ENCODE assay signal across 10 cellular contexts in genomic region chr9:70600479-70600878, GRCh38.
DNase-seq lines count a peak whose midpoint lies in the region; ATAC-seq and TF ChIP-seq lines count a peak whose summit lies in the region.
"Had no signal": no experiment of that assay in that cellular context is flagged by ENCODE, and none has a peak within 500 bp of the region (broad histone marks: within the 10 kb centered on the region; RNA-seq: fewer than 3 reads in every experiment).

No MANE protein-coding gene starts in this region.

- ATAC-seq in SK-N-SH treated with all-trans-retinoic acid at 6 μM for 48 hours (no peak), upper lobe of right lung (no peak)
- no peak for ATAC-seq in activated CD4-positive, CD25-positive, alpha-beta regulatory T cell treated with anti-CD3 and anti-CD28 coated beads, Interleukin-2, amount 50 U/mL, for 24 hours

- no peaks in the 10 kb centered on the region for H3K36me3 ChIP-seq in SK-N-SH (replicated peaks in 1 of 2; ENCODE audit: control insufficient read depth in 1 of 2, insufficient read depth in 2 of 2, low read length in 1 of 2)
- no peaks in the 10 kb centered on the region for H3K36me3 ChIP-seq in endodermal cell (ENCODE audit: control insufficient read depth, insufficient read depth, low read length)
- no peaks in the 10 kb centered on the region for H3K36me3 ChIP-seq in mucosa of rectum (ENCODE audit: control insufficient read depth in 2 of 2, insufficient read depth in 2 of 2, low read length in 2 of 2)
- H3K36me3 ChIP-seq in upper lobe of right lung, result no peaks in the 10 kb centered on the region

- no peaks in the 10 kb centered on the region for H4K20me1 ChIP-seq in SK-N-SH (ENCODE audit: insufficient read depth)

- DNase-seq in SK-N-SH (no peak), endodermal cell (peak; percentile 67), upper lobe of right lung (no peak), SHP77 treated with DMSO at 0.1 percent for 48 hours (lab: John Stamatoyannopoulos, UW) (no peak), HK-2 (ENCODE audit: unreplicated experiment) (no peak)

- peaks cover 15 to 19% of the 10 kb centered on the region in 2 experiments for H3K4me1 ChIP-seq in SK-N-SH (ENCODE audit: control insufficient read depth in 1 of 2, insufficient read depth in 2 of 2, low read depth in 1 of 2, low read length in 1 of 2)
- peaks cover 5% of the 10 kb centered on the region for H3K4me1 ChIP-seq in endodermal cell (ENCODE audit: control insufficient read depth, insufficient read depth, low read length)
- H3K4me1 ChIP-seq in mucosa of rectum (ENCODE audit: control insufficient read depth in 2 of 2, insufficient read depth in 2 of 2, low read length in 2 of 2), result peaks cover 0 to 13% of the 10 kb centered on the region in 2 donors
- H3K4me1 ChIP-seq in upper lobe of right lung, result peaks cover 25% of the 10 kb centered on the region

- H3K4me3 ChIP-seq in SK-N-SH (ENCODE audit: low read depth in 2 of 2, low read length in 1 of 2) (no peak overlapping the region), endodermal cell (ENCODE audit: low read length) (no peak overlapping the region), mucosa of rectum (ENCODE audit: low read length in 2 of 2) (no peak overlapping the region), upper lobe of right lung (no peak overlapping the region)
- H3K4me3 ChIP-seq: K562 had no signal

- H3K4me1 Mint-ChIP-seq in endodermal cell, result peaks cover 12% of the 10 kb centered on the region

- H3K4me2 ChIP-seq in SK-N-SH, result peak overlapping the region; percentile 71; the same call in 1 of the 2 replicates

- 83% methylated on average over 1 of the region's 1 CpG for WGBS in SK-N-SH (ENCODE audit: low lambda C conversion rate)
- 47% methylated on average over 1 of the region's 1 CpG; no CpG with 5 or more reads in 1 of the 2 experiments for whole genome bisulfite sequencing in endodermal cell (ENCODE audit: insufficient coverage in 1 of 2, insufficient read length in 1 of 2), 2 experiments

- no peak overlapping the region for H2AFZ ChIP-seq in SK-N-SH (ENCODE audit: low read depth)

- H3K27me3 Mint-ChIP-seq in endodermal cell (ENCODE audit: insufficient read depth), result no peaks in the 10 kb centered on the region

- intact Hi-C loops in upper lobe of right lung (cut with DNase I), result loop anchor here (10.0 kb wide), 3 partner anchors 116 to 246 kb away; no protein-coding TSS in a partner anchor

- H3K79me2 ChIP-seq in SK-N-SH (ENCODE audit: insufficient read depth), result no peaks in the 10 kb centered on the region

- no peaks in the 10 kb centered on the region for H3K9me2 ChIP-seq in SK-N-SH

- no peaks in the 10 kb centered on the region for H3K9me3 ChIP-seq in SK-N-SH
- no peaks in the 10 kb centered on the region for H3K9me3 ChIP-seq in endodermal cell (ENCODE audit: control insufficient read depth, low read length)
- no peaks in the 10 kb centered on the region for H3K9me3 ChIP-seq in mucosa of rectum (ENCODE audit: control insufficient read depth in 2 of 2, low read length in 2 of 2)
- no peaks in the 10 kb centered on the region for H3K9me3 ChIP-seq in upper lobe of right lung

- no peak for TF ChIP-seq RAD21 in SK-N-SH (IDR thresholded peaks at IDR 0.05; ENCODE audit: low read length)

- TF ChIP-seq EP300 in SK-N-SH (IDR thresholded peaks at IDR 0.05; ENCODE audit: borderline replicate concordance in 1 of 2, low read depth in 1 of 2, low read length in 1 of 2), result no peak

- H3K27me3 ChIP-seq in SK-N-SH (ENCODE audit: insufficient read depth) (no peaks in the 10 kb centered on the region), endodermal cell (ENCODE audit: control insufficient read depth, insufficient read depth, low read length, poor library complexity, severe bottlenecking) (no peaks in the 10 kb centered on the region), mucosa of rectum (ENCODE audit: control insufficient read depth in 2 of 2, insufficient read depth in 2 of 2, low read length in 2 of 2) (no peaks in the 10 kb centered on the region), upper lobe of right lung (no peaks in the 10 kb centered on the region)

- TF ChIP-seq CTCF in SK-N-SH (IDR thresholded peaks at IDR 0.05), result no peak
- TF ChIP-seq CTCF in endodermal cell (conservative IDR thresholded peaks at IDR 0.05), result no peak
- no peak for TF ChIP-seq CTCF in upper lobe of right lung (IDR thresholded peaks at IDR 0.05)

- peak overlapping the region; percentile 35; the same call in 1 of the 2 replicates for H3K9ac ChIP-seq in SK-N-SH
- no peak overlapping the region for H3K9ac ChIP-seq in endodermal cell (ENCODE audit: extremely low read depth, low read length, poor library complexity, severe bottlenecking)
- H3K9ac ChIP-seq in mucosa of rectum (ENCODE audit: low read depth in 1 of 2, low read length in 2 of 2), result peak overlapping the region; percentile 42 to 59

- H3K4me3 Mint-ChIP-seq in endodermal cell, result no peak overlapping the region

- H3F3A ChIP-seq in SK-N-SH (replicated peaks; ENCODE audit: insufficient read depth), result no peaks in the 10 kb centered on the region

- no peaks in the 10 kb centered on the region for H3K9me3 Mint-ChIP-seq in endodermal cell

- H3K27ac Mint-ChIP-seq in endodermal cell, result no peak overlapping the region

- H3K27ac ChIP-seq in SK-N-SH (ENCODE audit: low read depth in 2 of 2, low read length in 1 of 2), result peak overlapping the region in 1 of 2 experiments; percentile 90; a peak in 2 of 4 replicates
- H3K27ac ChIP-seq in endodermal cell (ENCODE audit: low read depth, low read length), result no peak overlapping the region
- H3K27ac ChIP-seq in mucosa of rectum (ENCODE audit: low read depth in 2 of 2, low read length in 2 of 2), result peak overlapping the region; percentile 75 to 83
- peak overlapping the region; percentile 86 for H3K27ac ChIP-seq in upper lobe of right lung
- H3K27ac ChIP-seq: epithelial cell of prostate had no signal

- CTCF ChIA-PET in SK-N-SH (lab: Yijun Ruan, JAX), result interaction anchor here (0.9 to 4.0 kb wide), 5 partner anchors 14 to 260 kb away, joined by 3 to 69 read pairs (median 3); no protein-coding TSS in a partner anchor

- POLR2A ChIA-PET in SK-N-SH (lab: Yijun Ruan, JAX), result interaction anchor here (1.8 to 1.9 kb wide), 2 partner anchors 179 to 182 kb away, joined by 5 to 7 read pairs; no protein-coding TSS in a partner anchor

- H3K36me3 Mint-ChIP-seq in endodermal cell (ENCODE audit: low read depth), result no peaks in the 10 kb centered on the region

TF ChIP-seq in SK-N-SH, 30 proteins besides CTCF, POLR2A, EP300 and RAD21:
- TF ChIP-seq NRF1 (IDR thresholded peaks at IDR 0.05; ENCODE audit: low read depth, low read length) (no peak), TAF1 (IDR thresholded peaks at IDR 0.05; ENCODE audit: borderline replicate concordance, low read depth, low read length) (no peak), MXI1 (IDR thresholded peaks at IDR 0.05; ENCODE audit: low read depth, low read length) (no peak), RFX5 (IDR thresholded peaks at IDR 0.05; ENCODE audit: low read length) (no peak)
TF ChIP-seq in SK-N-SH: peak in this region for 0.

TF ChIP-seq in SK-N-SH treated with all-trans-retinoic acid at 6 μM for 48 hours, 23 proteins besides CTCF, POLR2A, EP300 and RAD21 (continues in another document):
- TF ChIP-seq CSDC2 (CRISPR knock-in tag; IDR thresholded peaks at IDR 0.05) (no peak), CSRNP3 (CRISPR knock-in tag; IDR thresholded peaks at IDR 0.05) (no peak), TSHZ2 (CRISPR knock-in tag; IDR thresholded peaks at IDR 0.05) (no peak), CREB5 (CRISPR knock-in tag; IDR thresholded peaks at IDR 0.05; ENCODE audit: low read depth) (no peak), PPARA (CRISPR knock-in tag; IDR thresholded peaks at IDR 0.05; ENCODE audit: borderline replicate concordance) (no peak)
